In the genomic region with DNA sequence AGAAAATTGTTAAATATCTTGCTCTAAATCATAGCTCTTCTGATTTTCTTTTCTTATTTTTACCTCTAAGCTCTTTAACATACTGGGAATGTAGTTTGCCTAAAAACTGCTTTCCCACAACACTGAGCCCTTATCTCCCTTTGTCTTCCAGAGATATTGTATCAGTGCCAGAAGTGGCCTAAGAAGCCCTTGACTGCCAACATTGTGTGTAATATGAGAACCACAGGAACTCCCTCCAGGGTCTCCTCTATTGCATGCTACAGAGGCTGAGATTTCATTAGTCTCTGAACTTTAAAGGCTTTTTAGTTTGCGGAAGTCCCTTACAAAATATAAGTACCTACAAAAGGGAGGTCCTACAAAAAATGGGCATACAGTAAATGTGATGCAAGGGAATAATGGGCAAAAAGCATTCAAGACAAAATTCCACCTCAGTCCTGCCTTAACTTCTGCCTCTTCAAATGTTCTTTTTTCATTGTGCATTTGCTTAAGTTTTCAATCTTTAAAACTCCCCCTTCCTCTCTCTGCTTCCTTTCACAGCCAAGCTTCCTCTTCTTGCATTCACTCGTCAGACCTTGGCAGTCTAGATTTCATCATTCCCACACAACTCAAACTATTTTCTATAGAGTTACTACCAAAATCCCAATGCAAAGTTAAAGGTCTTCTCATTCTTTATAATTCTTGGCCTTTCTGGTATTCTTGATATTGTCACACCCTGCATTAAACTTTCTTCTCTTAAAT, we compare ENCODE assay signal across 10 cellular contexts.
DNase-seq lines count a peak whose midpoint lies in the region; ATAC-seq and TF ChIP-seq lines count a peak whose summit lies in the region.
"Had no signal": no experiment of that assay in that cellular context is flagged by ENCODE, and none has a peak within 500 bp of the region (broad histone marks: within the 10 kb centered on the region; RNA-seq: fewer than 3 reads in every experiment).

No MANE protein-coding gene starts in this region.

- no peak overlapping the region for H3K4me3 Mint-ChIP-seq in activated T-cell treated with anti-CD3 and anti-CD28 coated beads, Interleukin-2, amount 50 U/mL, for 24 hours

- CTCF ChIA-PET in AG04450 (lab: Charles Lee) = interaction anchor here (1.2 to 1.9 kb wide), 2 partner anchors 10 to 170 kb away, joined by 4 read pairs; no protein-coding TSS in a partner anchor

- no peak for DNase-seq in AG04450 (ENCODE audit: low read depth, low spot score)
- DNase-seq in SJCRH30 = peak; percentile 31 to 74
- DNase-seq in right cardiac atrium = no peak
- no peak for DNase-seq in activated T-cell treated with anti-CD3 and anti-CD28 coated beads, Interleukin-2, amount 50 U/mL, for 24 hours
- DNase-seq in ecto neural progenitor cell (ENCODE audit: low spot score) = no peak
- DNase-seq: dorsolateral prefrontal cortex, NCI-H1048 had no signal

- H3K9me3 Mint-ChIP-seq in activated T-cell treated with anti-CD3 and anti-CD28 coated beads, Interleukin-2, amount 50 U/mL, for 24 hours = no peaks in the 10 kb centered on the region

- H3K27me3 Mint-ChIP-seq in activated T-cell treated with anti-CD3 and anti-CD28 coated beads, Interleukin-2, amount 50 U/mL, for 24 hours = peaks cover 11% of the 10 kb centered on the region

- POLR2A ChIA-PET in AG04450 (lab: Yijun Ruan, JAX) = no interaction called here

- no peak overlapping the region for H3K27ac Mint-ChIP-seq in activated T-cell treated with anti-CD3 and anti-CD28 coated beads, Interleukin-2, amount 50 U/mL, for 24 hours

- H3K36me3 Mint-ChIP-seq in activated T-cell treated with anti-CD3 and anti-CD28 coated beads, Interleukin-2, amount 50 U/mL, for 24 hours (ENCODE audit: low read depth) = no peaks in the 10 kb centered on the region

- H3K4me1 ChIP-seq in HUES6 (ENCODE audit: control insufficient read depth, insufficient read depth, low read length) (peaks cover 38% of the 10 kb centered on the region), SJCRH30 (peaks cover 22% of the 10 kb centered on the region), right cardiac atrium (ENCODE audit: control insufficient read depth, insufficient read depth, low read length) (peaks cover 3% of the 10 kb centered on the region)

- no peak for TF ChIP-seq CTCF in AG04450 (IDR thresholded peaks at IDR 0.05; ENCODE audit: low read depth, low read length)

- H3K9ac ChIP-seq in HUES6 (ENCODE audit: low read length) = no peak overlapping the region

- peak; percentile 92 to 93 for ATAC-seq in right cardiac atrium
- no peak for ATAC-seq in HG02571 (IDR thresholded peaks at IDR 0.05; ENCODE audit: unreplicated experiment)
- ATAC-seq in HG03039 (IDR thresholded peaks at IDR 0.05; ENCODE audit: unreplicated experiment) = no peak

- H3K27ac ChIP-seq in AG04450 (ENCODE audit: low read depth, low read length) (peak overlapping the region; percentile 13), HUES6 (ENCODE audit: low read depth, low read length) (peak overlapping the region; percentile 77; the same call in 1 of the 2 replicates), SJCRH30 (no peak overlapping the region), right cardiac atrium (ENCODE audit: low read length) (no peak overlapping the region)
- H3K27ac ChIP-seq: dorsolateral prefrontal cortex had no signal

- H3K36me3 ChIP-seq in HUES6 (ENCODE audit: control insufficient read depth, insufficient read depth, low read length) (no peaks in the 10 kb centered on the region), SJCRH30 (no peaks in the 10 kb centered on the region)

- intact Hi-C loops in right cardiac atrium (cut with DNase I) = no loop called here

- no peaks in the 10 kb centered on the region for H3K9me3 ChIP-seq in AG04450 (ENCODE audit: control insufficient read depth, insufficient read depth, low read length)
- no peaks in the 10 kb centered on the region for H3K9me3 ChIP-seq in HUES6 (ENCODE audit: control insufficient read depth, insufficient read depth, low read depth, low read length)
- H3K9me3 ChIP-seq in SJCRH30 (replicated peaks) = no peaks in the 10 kb centered on the region
- H3K9me3 ChIP-seq in right cardiac atrium (ENCODE audit: control insufficient read depth, low read length) = no peaks in the 10 kb centered on the region

- no peaks in the 10 kb centered on the region for H3K4me1 Mint-ChIP-seq in activated T-cell treated with anti-CD3 and anti-CD28 coated beads, Interleukin-2, amount 50 U/mL, for 24 hours (ENCODE audit: low read depth)

- WGBS in right cardiac atrium = 18% methylated on average over 2 of the region's 2 CpGs

- no peak overlapping the region for H3K4me3 ChIP-seq in AG04450 (ENCODE audit: low read depth, low read length)
- peak overlapping the region; percentile 9; the same call in 1 of the 2 replicates for H3K4me3 ChIP-seq in HUES6 (ENCODE audit: low read depth, low read length)
- no peak overlapping the region for H3K4me3 ChIP-seq in SJCRH30
- no peak overlapping the region for H3K4me3 ChIP-seq in right cardiac atrium (ENCODE audit: low read length)
- H3K4me3 ChIP-seq: dorsolateral prefrontal cortex had no signal

- no peaks in the 10 kb centered on the region for H3K27me3 ChIP-seq in AG04450 (ENCODE audit: control insufficient read depth, insufficient read depth, low read length)
- no peaks in the 10 kb centered on the region for H3K27me3 ChIP-seq in HUES6 (ENCODE audit: control insufficient read depth, insufficient read depth, low read length)
- H3K27me3 ChIP-seq in SJCRH30 = no peaks in the 10 kb centered on the region
- no peaks in the 10 kb centered on the region for H3K27me3 ChIP-seq in right cardiac atrium (ENCODE audit: control insufficient read depth, insufficient read depth)
- H3K27me3 ChIP-seq: dorsolateral prefrontal cortex had no signal

Comparison
In these comparisons a context has a peak if more than half of its experiments do, and no peak if none do; other contexts are left out.
1. DNase-seq: peak in SJCRH30 (2 of 2); none in AG04450 (single experiment), right cardiac atrium (0 of 3), activated T-cell treated with anti-CD3 and anti-CD28 coated beads, Interleukin-2, amount 50 U/mL, for 24 hours (single experiment) and ecto neural progenitor cell (single experiment).
2. H3K27ac ChIP-seq: peak in AG04450 (single experiment) and HUES6 (single experiment); none in SJCRH30 (single experiment) and right cardiac atrium (single experiment).
3. ATAC-seq: peak in right cardiac atrium (2 of 2); none in HG02571 (single experiment) and HG03039 (single experiment).